ENCODE assay signal across 15 cellular contexts in the genomic region with DNA sequence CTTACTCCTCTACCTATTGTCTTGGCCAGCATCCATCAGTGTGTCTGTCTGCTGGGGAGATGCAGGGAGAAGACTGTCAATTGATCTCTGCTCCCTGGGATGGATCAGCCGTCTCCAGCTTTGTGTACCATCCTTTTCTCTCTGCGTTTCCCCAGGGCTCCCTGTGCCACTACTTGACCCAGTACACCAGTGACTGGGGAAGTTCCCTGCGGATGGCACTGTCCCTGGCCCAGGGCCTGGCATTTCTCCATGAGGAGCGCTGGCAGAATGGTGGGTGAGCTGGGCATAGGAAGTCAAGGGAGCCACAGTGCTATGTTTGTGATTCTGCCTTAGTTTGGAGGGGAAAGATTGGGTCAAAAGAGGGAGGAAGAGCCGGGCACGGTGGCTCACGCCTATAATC. TPM values are rescaled to one million over a fixed set of nuclear protein-coding genes. Genes with fewer than 3 reads are reported as not detected.
DNase-seq lines count a peak whose midpoint lies in the region; ATAC-seq and TF ChIP-seq lines count a peak whose summit lies in the region.
"Had no signal": no experiment of that assay in that cellular context is flagged by ENCODE, and none has a peak within 500 bp of the region (broad histone marks: within the 10 kb centered on the region; RNA-seq: fewer than 3 reads in every experiment).

No MANE protein-coding gene starts in this region.

- POLR2A ChIA-PET in activated naive CD8-positive, alpha-beta T cell treated with anti-CD3 and anti-CD28 coated beads, Interleukin-2, amount 10 ng/mL, durations not matched to agents 7 days and 5 days (lab: Charles Lee) = interaction anchor here (1.4 kb wide), 1 partner anchor 12 kb away, joined by 5 read pairs; a partner anchor contains a TSS

- H3K4me1 ChIP-seq in RWPE2 (ENCODE audit: insufficient read depth, poor library complexity, severe bottlenecking) (peaks cover 14% of the 10 kb centered on the region), hepatocyte (ENCODE audit: insufficient read depth) (peaks cover 29% of the 10 kb centered on the region)

- no peaks in the 10 kb centered on the region for H3K9me3 Mint-ChIP-seq in activated naive CD8-positive, alpha-beta T cell treated with anti-CD3 and anti-CD28 coated beads, Interleukin-2, amount 10 ng/mL, durations not matched to agents 7 days and 5 days
- H3K9me3 Mint-ChIP-seq in activated naive CD8-positive, alpha-beta T cell treated with anti-CD3 and anti-CD28 coated beads for 36 hours = no peaks in the 10 kb centered on the region
- H3K9me3 Mint-ChIP-seq: CD14-positive monocyte had no signal

- H3K27me3 ChIP-seq in RWPE2 (ENCODE audit: insufficient read depth, poor library complexity, severe bottlenecking) (no peaks in the 10 kb centered on the region), hepatocyte (no peaks in the 10 kb centered on the region)
- H3K27me3 ChIP-seq: SJSA1 had no signal

- no peak for ATAC-seq in activated naive CD8-positive, alpha-beta T cell treated with anti-CD3 and anti-CD28 coated beads, Interleukin-2, amount 10 ng/mL, durations not matched to agents 7 days and 5 days (ENCODE audit: low read depth)
- peak; percentile 13 for ATAC-seq in RWPE2 (ENCODE audit: low read depth)

- WGBS in hepatocyte (ENCODE audit: low lambda C conversion rate, missing lambda C conversion rate) = 91% methylated on average over 7 of the region's 7 CpGs

- no peaks in the 10 kb centered on the region for H3K4me1 Mint-ChIP-seq in activated naive CD8-positive, alpha-beta T cell treated with anti-CD3 and anti-CD28 coated beads, Interleukin-2, amount 10 ng/mL, durations not matched to agents 7 days and 5 days
- H3K4me1 Mint-ChIP-seq in activated naive CD8-positive, alpha-beta T cell treated with anti-CD3 and anti-CD28 coated beads for 36 hours = peaks cover 12% of the 10 kb centered on the region
- H3K4me1 Mint-ChIP-seq: CD14-positive monocyte had no signal

- H3K36me3 ChIP-seq in RWPE2 (ENCODE audit: low read depth) = no peaks in the 10 kb centered on the region
- no peaks in the 10 kb centered on the region for H3K36me3 ChIP-seq in hepatocyte (replicated peaks; ENCODE audit: insufficient read depth, low read depth)
- H3K36me3 ChIP-seq: SJSA1 had no signal

- H3K27me3 Mint-ChIP-seq in activated naive CD8-positive, alpha-beta T cell treated with anti-CD3 and anti-CD28 coated beads, Interleukin-2, amount 10 ng/mL, durations not matched to agents 7 days and 5 days = no peaks in the 10 kb centered on the region
- H3K27me3 Mint-ChIP-seq in activated naive CD8-positive, alpha-beta T cell treated with anti-CD3 and anti-CD28 coated beads for 36 hours = no peaks in the 10 kb centered on the region

- H3K36me3 Mint-ChIP-seq in activated naive CD8-positive, alpha-beta T cell treated with anti-CD3 and anti-CD28 coated beads, Interleukin-2, amount 10 ng/mL, durations not matched to agents 7 days and 5 days = no peaks in the 10 kb centered on the region
- H3K36me3 Mint-ChIP-seq in activated naive CD8-positive, alpha-beta T cell treated with anti-CD3 and anti-CD28 coated beads for 36 hours = no peaks in the 10 kb centered on the region
- H3K36me3 Mint-ChIP-seq: CD14-positive monocyte had no signal

- no peak for TF ChIP-seq CTCF in RWPE2 (IDR thresholded peaks at IDR 0.05; ENCODE audit: poor library complexity, severe bottlenecking)
- no peak for TF ChIP-seq CTCF in hepatocyte (IDR thresholded peaks at IDR 0.05; ENCODE audit: poor library complexity)
- TF ChIP-seq CTCF in GM13976 (IDR thresholded peaks at IDR 0.05; ENCODE audit: borderline replicate concordance, control extremely low read depth, extremely low read depth, insufficient read depth, missing control alignments) = no peak

- H3K27ac ChIP-seq in RWPE2 (ENCODE audit: poor library complexity, severe bottlenecking) (peak overlapping the region; percentile 20), hepatocyte (peak overlapping the region; percentile 80)
- H3K27ac ChIP-seq: SJSA1 had no signal

- peak; percentile 23 for DNase-seq in activated naive CD8-positive, alpha-beta T cell treated with anti-CD3 and anti-CD28 coated beads, Interleukin-2, amount 10 ng/mL, durations not matched to agents 7 days and 5 days
- DNase-seq in activated naive CD8-positive, alpha-beta T cell treated with anti-CD3 and anti-CD28 coated beads for 36 hours = no peak
- DNase-seq in RWPE2 (ENCODE audit: low spot score) (no peak), hepatocyte (ENCODE audit: low spot score) (no peak), GM13976 (ENCODE audit: low spot score) (no peak), kidney tubule cell (ENCODE audit: low spot score) (no peak)
- DNase-seq in activated CD4-positive, alpha-beta T cell treated with anti-CD3 and anti-CD28 coated beads, Interleukin-2, amount 50 U/mL, for 48 hours = no peak
- DNase-seq: Karpas-422, MM.1S, NCI-H1105, NCI-H1694 treated with DMSO at 0.1 percent for 48 hours, NCI-H2107, NCI-H526 treated with DMSO at 0.1 percent for 48 hours had no signal

- H3K27ac Mint-ChIP-seq in activated naive CD8-positive, alpha-beta T cell treated with anti-CD3 and anti-CD28 coated beads, Interleukin-2, amount 10 ng/mL, durations not matched to agents 7 days and 5 days = peak overlapping the region; percentile 1
- no peak overlapping the region for H3K27ac Mint-ChIP-seq in activated naive CD8-positive, alpha-beta T cell treated with anti-CD3 and anti-CD28 coated beads for 36 hours
- H3K27ac Mint-ChIP-seq: CD14-positive monocyte had no signal

- H3K9me2 ChIP-seq in hepatocyte (replicated peaks; ENCODE audit: insufficient read depth) = no peaks in the 10 kb centered on the region

- H3K9me3 ChIP-seq in RWPE2 (ENCODE audit: severe bottlenecking) = no peaks in the 10 kb centered on the region
- no peaks in the 10 kb centered on the region for H3K9me3 ChIP-seq in hepatocyte (ENCODE audit: low read depth)
- H3K9me3 ChIP-seq: SJSA1 had no signal

- H2AFZ ChIP-seq in hepatocyte = no peak overlapping the region

- in situ Hi-C loops in GM13976 (cut with MboI; ENCODE audit: low sequenced_read_pairs, unreplicated experiment) = no loop called here

- H3K79me2 ChIP-seq in hepatocyte = peaks cover 7% of the 10 kb centered on the region

- peak overlapping the region; percentile 48 for H3K4me2 ChIP-seq in hepatocyte

- no peak overlapping the region for H3K4me3 ChIP-seq in RWPE2 (ENCODE audit: severe bottlenecking)
- no peak overlapping the region for H3K4me3 ChIP-seq in hepatocyte
- H3K4me3 ChIP-seq: SJSA1 had no signal

- no peaks in the 10 kb centered on the region for H4K20me1 ChIP-seq in hepatocyte (ENCODE audit: insufficient read depth, poor library complexity, severe bottlenecking)

- no peak overlapping the region for H3K4me3 Mint-ChIP-seq in activated naive CD8-positive, alpha-beta T cell treated with anti-CD3 and anti-CD28 coated beads, Interleukin-2, amount 10 ng/mL, durations not matched to agents 7 days and 5 days
- H3K4me3 Mint-ChIP-seq in activated naive CD8-positive, alpha-beta T cell treated with anti-CD3 and anti-CD28 coated beads for 36 hours = no peak overlapping the region
- H3K4me3 Mint-ChIP-seq: CD14-positive monocyte had no signal

RNA-seq across cellular contexts. Expression of a gene that starts 5.1 kb away (rescaled TPM):
- not detected for total RNA-seq in activated naive CD8-positive, alpha-beta T cell treated with anti-CD3 and anti-CD28 coated beads, Interleukin-2, amount 10 ng/mL, durations not matched to agents 7 days and 5 days
- total RNA-seq in activated naive CD8-positive, alpha-beta T cell treated with anti-CD3 and anti-CD28 coated beads for 36 hours = not detected
- total RNA-seq in hepatocyte = 6.4 and 13.9 TPM in 2 replicates
- 12.8 and 16.9 TPM in 2 replicates for polyA plus RNA-seq in hepatocyte
- total RNA-seq: SJSA1 had no signal
- polyA plus RNA-seq: CD14-positive monocyte had no signal

RNA-seq across cellular contexts. Expression of a gene that starts 12.8 kb away (rescaled TPM):
- 100 to 1,000 TPM; 218 to 231 TPM for total RNA-seq in activated naive CD8-positive, alpha-beta T cell treated with anti-CD3 and anti-CD28 coated beads, Interleukin-2, amount 10 ng/mL, durations not matched to agents 7 days and 5 days
- total RNA-seq in activated naive CD8-positive, alpha-beta T cell treated with anti-CD3 and anti-CD28 coated beads for 36 hours = 100 to 1,000 TPM; 221 to 247 TPM
- total RNA-seq in hepatocyte = 135 and 150 TPM in 2 replicates
- 457 and 458 TPM in 2 replicates for polyA plus RNA-seq in hepatocyte

RNA-seq across cellular contexts. Expression of a gene that starts 23.2 kb away (rescaled TPM):
- total RNA-seq in activated naive CD8-positive, alpha-beta T cell treated with anti-CD3 and anti-CD28 coated beads, Interleukin-2, amount 10 ng/mL, durations not matched to agents 7 days and 5 days = 100 to 1,000 TPM; 824 to 837 TPM
- 1,000 to 10,000 TPM; 1,052 to 1,089 TPM for total RNA-seq in activated naive CD8-positive, alpha-beta T cell treated with anti-CD3 and anti-CD28 coated beads for 36 hours
- total RNA-seq in hepatocyte = 343 and 389 TPM in 2 replicates
- polyA plus RNA-seq in hepatocyte = 132 and 133 TPM in 2 replicates

RNA-seq across cellular contexts. Expression of a gene that starts 48.8 kb away (rescaled TPM):
- 10 to 100 TPM; 88.7 to 96.2 TPM for total RNA-seq in activated naive CD8-positive, alpha-beta T cell treated with anti-CD3 and anti-CD28 coated beads, Interleukin-2, amount 10 ng/mL, durations not matched to agents 7 days and 5 days
- total RNA-seq in activated naive CD8-positive, alpha-beta T cell treated with anti-CD3 and anti-CD28 coated beads for 36 hours = 10 to 100 TPM; 65.8 to 68.1 TPM
- 48.0 and 53.3 TPM in 2 replicates for total RNA-seq in hepatocyte
- polyA plus RNA-seq in hepatocyte = 11.0 and 12.8 TPM in 2 replicates
